ENCODE assay signal across 30 cellular contexts in genomic region chr9:128998462-128998861, GRCh38.
"Had no signal": no experiment of that assay in that cellular context is flagged by ENCODE, and none has a peak within 500 bp of the region (broad histone marks: within the 10 kb centered on the region; RNA-seq: fewer than 3 reads in every experiment).

No MANE protein-coding gene starts in this region.

- H3K9me3 ChIP-seq: colonic mucosa, lower lobe of right lung, mucosa of descending colon, prostate gland, right atrium auricular region, thoracic aorta, tibial nerve, upper lobe of left lung had no signal

- H3K9me3 Mint-ChIP-seq: dendritic cell treated with granulocyte-macrophage colony-stimulating factor and Interleukin-4, amounts not matched to agents 40 ng/mL and 50 ng/mL, for 4 days; endodermal cell; immature natural killer cell; mesothelial cell of epicardium; naive B cell; natural killer cell treated with Interleukin-12 subunit alpha and Interleukin-12 subunit beta and Interleukin-15 and Interleukin-18, amount 100 ng/mL, for 72 hours; neural crest cell had no signal

- DNase-seq: colonic mucosa; effector CD8-positive, alpha-beta T cell; endodermal cell; erythroblast; hypothalamus; immature natural killer cell; islet precursor cell; left ventricle myocardium superior; lower lobe of right lung; mesenchymal stem cell; naive B cell; stimulated activated CD4-positive, alpha-beta T cell treated with anti-CD3 and anti-CD28 coated beads, Interleukin-12 subunit alpha, Interleukin-12 subunit beta, amount 100 ng/mL, for 4 hours; stimulated activated CD4-positive, alpha-beta T cell treated with anti-CD3 and anti-CD28 coated beads, Interleukin-1b, Interleukin-23, amount 100 ng/mL, for 48 hours; stimulated activated CD4-positive, alpha-beta T cell treated with anti-CD3 and anti-CD28 coated beads, Interleukin-4, amount 100 ng/mL, for 1 hour; stimulated activated CD8-positive, alpha-beta memory T cell treated with anti-CD3 and anti-CD28 coated beads, Interleukin-4, amount 100 ng/mL, for 48 hours; stimulated activated naive CD8-positive, alpha-beta T cell treated with anti-CD3 and anti-CD28 coated beads, Interleukin-15, Interleukin-2, amounts not matched to agents 100 U/mL and 50 U/mL, for 24 hours; upper lobe of left lung had no signal

- H3K27me3 Mint-ChIP-seq: dendritic cell treated with granulocyte-macrophage colony-stimulating factor and Interleukin-4, amounts not matched to agents 40 ng/mL and 50 ng/mL, for 4 days; naive B cell; natural killer cell treated with Interleukin-12 subunit alpha and Interleukin-12 subunit beta and Interleukin-15 and Interleukin-18, amount 100 ng/mL, for 72 hours had no signal

- H3K27me3 ChIP-seq: colonic mucosa, right atrium auricular region, tibial nerve, upper lobe of left lung had no signal

- H3K4me3 Mint-ChIP-seq: dendritic cell treated with granulocyte-macrophage colony-stimulating factor and Interleukin-4, amounts not matched to agents 40 ng/mL and 50 ng/mL, for 4 days; endodermal cell; immature natural killer cell; mesothelial cell of epicardium; naive B cell; natural killer cell treated with Interleukin-12 subunit alpha and Interleukin-12 subunit beta and Interleukin-15 and Interleukin-18, amount 100 ng/mL, for 72 hours; neural crest cell had no signal

- H3K4me1 ChIP-seq: colonic mucosa, lower lobe of right lung, parathyroid adenoma, prostate gland, upper lobe of left lung had no signal

- H3K4me1 Mint-ChIP-seq: endodermal cell, immature natural killer cell, mesothelial cell of epicardium, naive B cell, neural crest cell had no signal

- FAIRE-seq: frontal cortex, urothelium cell line had no signal

- H3K9ac ChIP-seq: parathyroid adenoma had no signal

- H3K27ac Mint-ChIP-seq: dendritic cell treated with granulocyte-macrophage colony-stimulating factor and Interleukin-4, amounts not matched to agents 40 ng/mL and 50 ng/mL, for 4 days; endodermal cell; immature natural killer cell; mesothelial cell of epicardium; naive B cell; natural killer cell treated with Interleukin-12 subunit alpha and Interleukin-12 subunit beta and Interleukin-15 and Interleukin-18, amount 100 ng/mL, for 72 hours had no signal

- H3K27ac ChIP-seq: colonic mucosa, lower lobe of right lung, parathyroid adenoma, prostate gland, right atrium auricular region, thoracic aorta, tibial nerve had no signal

- H3K4me3 ChIP-seq: colonic mucosa, lower lobe of right lung, mucosa of descending colon, prostate gland, right atrium auricular region, smooth muscle cell, thoracic aorta, tibial nerve, upper lobe of left lung had no signal
